Comparison of ENCODE assay signal across 11 cellular contexts in the genomic region with DNA sequence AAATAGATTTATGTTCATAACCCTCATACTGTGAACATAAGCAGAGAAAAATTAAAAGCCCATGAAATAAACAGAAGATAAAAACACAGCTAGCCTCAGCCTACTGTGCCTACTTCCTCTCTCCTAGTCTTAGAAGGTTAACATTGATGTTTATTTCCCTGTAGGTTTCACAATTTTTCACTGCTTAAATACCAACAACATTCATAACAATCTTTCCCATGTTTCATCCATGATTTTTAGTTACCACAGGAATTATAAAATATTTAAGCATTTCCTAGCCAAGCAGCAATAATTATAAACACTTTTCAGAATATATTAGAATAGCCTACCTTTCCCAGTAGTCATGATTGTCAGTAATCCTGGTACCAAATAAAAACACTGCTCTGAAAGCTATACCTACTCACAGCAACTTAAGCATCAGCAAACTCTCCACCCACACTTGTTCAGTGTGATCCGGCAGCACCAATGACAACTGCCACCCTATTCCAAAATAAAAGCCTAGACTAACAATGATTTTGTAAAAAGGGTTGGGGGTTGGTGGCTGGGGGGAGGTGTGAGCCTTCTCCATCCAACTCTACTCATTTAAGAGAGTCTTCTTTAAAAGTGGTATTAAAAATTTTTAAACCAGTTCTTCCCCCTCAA.
DNase-seq lines count a peak whose midpoint lies in the region; ATAC-seq lines count a peak whose summit lies in the region.
"Had no signal": no experiment of that assay in that cellular context is flagged by ENCODE, and none has a peak within 500 bp of the region (broad histone marks: within the 10 kb centered on the region; RNA-seq: fewer than 3 reads in every experiment).

No MANE protein-coding gene starts in this region.

- peak; percentile 38 for DNase-seq in DMS79 treated with DMSO at 0.1 percent for 48 hours (lab: John Stamatoyannopoulos, UW)
- DNase-seq in DMS79 (lab: John Stamatoyannopoulos, UW): no peak
- DNase-seq in NCI-H1436 treated with DMSO at 0.1 percent for 48 hours (lab: John Stamatoyannopoulos, UW): peak; percentile 55
- DNase-seq in amniotic epithelial cell (ENCODE audit: low read depth): peak; percentile 81
- DNase-seq in midbrain (lab: John Stamatoyannopoulos, UW): peak; percentile 22
- DNase-seq in stimulated activated CD4-positive, alpha-beta T cell treated with anti-CD3 and anti-CD28 coated beads, Interleukin-12 subunit alpha, Interleukin-12 subunit beta, amount 100 ng/mL, for 4 hours: no peak
- DNase-seq in stimulated activated CD4-positive, alpha-beta T cell treated with anti-CD3 and anti-CD28 coated beads, Interleukin-2, amount 100 ng/mL, for 48 hours: no peak
- DNase-seq: erythroblast; KG1; stimulated activated CD8-positive, alpha-beta memory T cell treated with anti-CD3 and anti-CD28 coated beads, Interleukin-4, amount 100 ng/mL, for 48 hours had no signal

- no peak for ATAC-seq in GM19395 (IDR thresholded peaks at IDR 0.05; ENCODE audit: unreplicated experiment)

Comparison
In these comparisons a context has a peak if more than half of its experiments do, and no peak if none do; other contexts are left out.
1. DNase-seq: peak in DMS79 treated with DMSO at 0.1 percent for 48 hours (single experiment), NCI-H1436 treated with DMSO at 0.1 percent for 48 hours (single experiment), amniotic epithelial cell (single experiment) and midbrain (single experiment); none in DMS79 (single experiment), stimulated activated CD4-positive, alpha-beta T cell treated with anti-CD3 and anti-CD28 coated beads, Interleukin-12 subunit alpha, Interleukin-12 subunit beta, amount 100 ng/mL, for 4 hours (single experiment) and stimulated activated CD4-positive, alpha-beta T cell treated with anti-CD3 and anti-CD28 coated beads, Interleukin-2, amount 100 ng/mL, for 48 hours (0 of 2).